17 cellular contexts compared by ENCODE assay signal in genomic region chr10:131737543-131738395, GRCh38.
"Had no signal": no experiment of that assay in that cellular context is flagged by ENCODE, and none has a peak within 500 bp of the region (broad histone marks: within the 10 kb centered on the region; RNA-seq: fewer than 3 reads in every experiment).

No MANE protein-coding gene starts in this region.

- H3K27ac Mint-ChIP-seq: activated CD8-positive, alpha-beta T cell treated with anti-CD3 and anti-CD28 coated beads for 36 hours; activated T-helper 1 cell treated with anti-CD3 and anti-CD28 coated beads, Interleukin-12 subunit alpha, Interleukin-12 subunit beta, Interleukin-2, Interleukin-4 antibody, amounts not matched to agents 30 ng/mL and 10 ng/mL and 1 ng/mL, durations not matched to agents 14 hours and 24 hours and 36 hours; memory B cell; nephron; WTC11 had no signal

- H3K36me3 Mint-ChIP-seq: memory B cell, WTC11 had no signal

- H3K4me3 ChIP-seq: ascending aorta, breast epithelium, left ventricle myocardium inferior, prostate gland, thyroid gland had no signal

- DNase-seq: activated CD4-positive, alpha-beta T cell treated with anti-CD3 and anti-CD28 coated beads for 48 hours; activated CD8-positive, alpha-beta T cell treated with anti-CD3 and anti-CD28 coated beads for 36 hours; kidney; left ventricle myocardium inferior; occipital lobe; right cardiac atrium; SW 1271; thyroid gland had no signal

- ATAC-seq: activated CD8-positive, alpha-beta T cell treated with anti-CD3 and anti-CD28 coated beads for 36 hours; right cardiac atrium; WTC11 had no signal

- H3K36me3 ChIP-seq: ascending aorta, breast epithelium, left ventricle myocardium inferior, prostate gland, thyroid gland had no signal

- H3K9me3 ChIP-seq: ascending aorta, prostate gland, thyroid gland had no signal

- FAIRE-seq: endometrium, kidney, TTC549 had no signal

- H3K27ac ChIP-seq: ascending aorta, breast epithelium, left ventricle myocardium inferior, prostate gland, thyroid gland had no signal

- H3K9me3 Mint-ChIP-seq: activated CD8-positive, alpha-beta T cell treated with anti-CD3 and anti-CD28 coated beads for 36 hours had no signal

- H3K4me1 Mint-ChIP-seq: memory B cell, nephron had no signal

- H3K27me3 ChIP-seq: ascending aorta, thyroid gland had no signal

- H3K4me3 Mint-ChIP-seq: activated CD8-positive, alpha-beta T cell treated with anti-CD3 and anti-CD28 coated beads for 36 hours; activated T-helper 1 cell treated with anti-CD3 and anti-CD28 coated beads, Interleukin-12 subunit alpha, Interleukin-12 subunit beta, Interleukin-2, Interleukin-4 antibody, amounts not matched to agents 30 ng/mL and 10 ng/mL and 1 ng/mL, durations not matched to agents 14 hours and 24 hours and 36 hours; memory B cell; nephron; WTC11 had no signal

- H3K4me1 ChIP-seq: ascending aorta, breast epithelium, left ventricle myocardium inferior, prostate gland, thyroid gland had no signal
